Comparison of ENCODE assay signal across 2 cellular contexts in the genomic region with DNA sequence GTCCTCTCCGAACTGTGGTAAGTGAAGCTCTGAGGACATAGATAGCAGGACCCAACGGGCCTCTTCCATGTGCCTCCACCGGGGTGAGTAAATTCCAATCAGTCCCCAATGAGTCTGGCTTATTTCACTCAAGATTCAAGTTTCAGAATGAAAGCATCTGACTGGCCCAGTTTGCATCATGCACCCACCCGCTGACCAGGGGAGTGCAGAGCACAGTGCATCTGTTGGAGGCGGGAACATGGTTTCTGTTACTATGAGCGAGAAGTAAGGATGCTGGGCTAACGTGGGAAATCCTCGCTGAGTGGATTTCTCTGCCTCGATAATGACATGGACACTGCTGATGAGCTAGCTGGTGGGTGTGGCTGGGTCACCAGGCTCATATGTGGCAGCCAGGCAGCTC. TPM values are rescaled to one million over a fixed set of nuclear protein-coding genes. Genes with fewer than 3 reads are reported as not detected.
"Had no signal": no experiment of that assay in that cellular context is flagged by ENCODE, and none has a peak within 500 bp of the region (broad histone marks: within the 10 kb centered on the region; RNA-seq: fewer than 3 reads in every experiment).

No MANE protein-coding gene starts in this region.

RNA-seq across cellular contexts. Expression of a gene that starts 10.7 kb away (rescaled TPM):
- total RNA-seq: Right ventricle myocardium superior had no signal

RNA-seq across cellular contexts. Expression of a gene that starts 11.8 kb away (rescaled TPM):
- total RNA-seq: PC-3 had no signal
